ENCODE assay signal across 1 cellular context in the genomic region with DNA sequence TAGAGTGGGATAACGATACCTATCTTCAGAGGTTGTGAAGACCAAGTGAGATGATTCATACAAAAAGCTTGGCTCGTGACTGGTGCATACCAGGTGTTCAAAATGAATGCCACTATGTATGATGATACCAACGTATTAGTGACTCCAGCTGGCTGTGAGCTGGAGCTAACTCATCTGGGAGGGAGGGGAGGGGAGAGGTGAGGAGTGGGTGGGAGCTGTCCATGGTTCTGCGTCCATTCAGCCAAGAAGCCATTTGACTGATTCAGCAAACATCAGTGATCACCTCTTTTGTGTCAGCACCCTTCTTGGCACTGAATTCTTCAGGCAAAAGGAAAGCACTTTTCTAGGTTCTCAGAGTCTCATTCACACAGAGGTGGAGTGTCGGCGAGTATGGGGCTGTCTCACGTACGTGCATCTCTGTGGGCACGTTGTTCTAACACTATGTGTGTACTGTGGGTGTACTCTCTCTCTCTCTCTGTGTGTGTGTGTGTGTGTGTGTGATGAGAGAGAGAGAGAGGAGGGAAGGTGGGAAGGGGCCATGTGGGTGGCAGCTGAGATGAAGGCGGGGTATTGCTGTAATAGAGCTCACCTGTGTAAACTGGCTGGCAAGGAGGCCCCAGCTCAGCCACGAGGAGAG.
TF ChIP-seq lines count a peak whose summit lies in the region.

No MANE protein-coding gene starts in this region.

TF ChIP-seq in H1, 55 proteins besides CTCF, POLR2A, EP300 and RAD21:
- TF ChIP-seq YY1 (IDR thresholded peaks at IDR 0.05; ENCODE audit: low read depth, low read length) (peak; percentile 37; the same call in 1 of the 2 replicates), POLR2AphosphoS5 (IDR thresholded peaks at IDR 0.05; ENCODE audit: low read depth, low read length) (no peak), EGR1 (IDR thresholded peaks at IDR 0.05; ENCODE audit: borderline replicate concordance, low read depth, low read length) (peak; percentile 99), MAFK (IDR thresholded peaks at IDR 0.05; ENCODE audit: low read depth, low read length) (peak; percentile 85), PHF8 (conservative IDR thresholded peaks at IDR 0.05; ENCODE audit: low read depth, low read length) (no peak), SIN3A (conservative IDR thresholded peaks at IDR 0.05 in 1 of 2, IDR thresholded peaks at IDR 0.05 in 1 of 2; ENCODE audit: low read depth in 1 of 2, low read length in 2 of 2) (peak; percentile 85 to 94; a peak in 3 of 4 replicates), BACH1 (IDR thresholded peaks at IDR 0.05; ENCODE audit: low read length) (peak; percentile 77)
